8 cellular contexts compared by ENCODE assay signal in the genomic region with DNA sequence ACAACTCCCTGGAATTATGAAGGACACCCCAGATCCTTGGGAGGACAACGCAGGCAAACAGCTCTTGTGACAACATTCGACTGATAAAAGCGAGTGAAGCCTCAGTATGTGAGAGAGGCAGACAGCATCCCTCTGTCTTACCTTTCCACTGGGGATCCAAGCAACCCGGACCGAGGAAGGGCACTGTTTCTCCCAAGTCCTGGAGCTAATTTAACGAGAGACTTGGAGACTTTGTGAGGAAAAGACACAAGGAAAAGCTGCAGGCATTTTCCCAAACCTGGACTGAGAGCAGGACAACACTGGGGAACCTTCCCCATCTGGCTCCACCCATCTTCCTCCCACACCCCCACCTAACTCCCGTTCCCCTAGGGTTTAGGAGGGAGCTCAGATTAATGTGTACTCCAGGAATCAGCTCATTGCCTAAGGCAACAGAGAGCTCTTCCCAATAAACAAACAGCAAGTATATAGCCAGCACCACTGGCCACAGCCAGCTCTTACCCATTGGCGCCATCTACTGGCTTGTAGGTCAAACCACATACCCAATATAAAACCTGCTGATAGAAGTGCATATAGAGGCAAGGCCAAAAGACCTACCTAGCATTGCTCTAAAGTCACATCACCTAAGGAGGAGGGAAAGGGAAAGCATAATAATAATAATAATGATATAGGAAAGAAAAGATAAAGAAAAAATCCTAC.
DNase-seq lines count a peak whose midpoint lies in the region; ATAC-seq, FAIRE-seq and TF ChIP-seq lines count a peak whose summit lies in the region.
"Not testable (repeated sequence)": the region's sequence is repeated elsewhere in the genome, so short reads cannot be mapped to it uniquely, and the experiment has no call there.

No MANE protein-coding gene starts in this region.

- ATAC-seq in HG02798 (IDR thresholded peaks at IDR 0.05; ENCODE audit: poor library complexity, unreplicated experiment) (peak; percentile 90), omental fat pad (ENCODE audit: low FRiP score) (peak; percentile 99), upper lobe of left lung (ENCODE audit: low FRiP score in 2 of 2) (peak; percentile 90 to 96)

- CTCF ChIA-PET in activated naive CD4-positive, alpha-beta T cell treated with anti-CD3 and anti-CD28 coated beads, Interleukin-2, amount 10 ng/mL, durations not matched to agents 7 days and 5 days (lab: Charles Lee): interaction anchor here (0.7 kb wide), 1 partner anchor 109 kb away, joined by 3 read pairs; no protein-coding TSS in a partner anchor

- FAIRE-seq in GM12892 (lab: Jason Lieb, UNC): peak; percentile 92

- not testable (repeated sequence) for H3K9me3 Mint-ChIP-seq in activated naive CD4-positive, alpha-beta T cell treated with anti-CD3 and anti-CD28 coated beads, Interleukin-2, amount 10 ng/mL, durations not matched to agents 7 days and 5 days

- not testable (repeated sequence) for H3K27me3 Mint-ChIP-seq in activated naive CD4-positive, alpha-beta T cell treated with anti-CD3 and anti-CD28 coated beads, Interleukin-2, amount 10 ng/mL, durations not matched to agents 7 days and 5 days

- DNase-seq in GM12892 (ENCODE audit: insufficient read length); omental fat pad (ENCODE audit: low spot score): not testable (repeated sequence)
- peak; percentile 44 for DNase-seq in NCI-H1105 (lab: John Stamatoyannopoulos, UW)
- peak; percentile 70 for DNase-seq in SK-MEL-5 (ENCODE audit: low read depth, low spot score)
- DNase-seq in activated naive CD4-positive, alpha-beta T cell treated with anti-CD3 and anti-CD28 coated beads, Interleukin-2, amount 10 ng/mL, durations not matched to agents 7 days and 5 days: peak; percentile 61
- DNase-seq in glomerular visceral epithelial cell (ENCODE audit: extremely low spot score): peak; percentile 74
- DNase-seq in upper lobe of left lung: peak in 1 of 2 donors; percentile 55

- H3K27ac ChIP-seq in upper lobe of left lung: not testable (repeated sequence)

- TF ChIP-seq POLR2A in GM12892 (IDR thresholded peaks at IDR 0.05; ENCODE audit: low read depth, low read length); upper lobe of left lung (IDR thresholded peaks at IDR 0.05): not testable (repeated sequence)

- not testable (repeated sequence) for TF ChIP-seq CTCF in omental fat pad (IDR thresholded peaks at IDR 0.05)
- TF ChIP-seq CTCF in upper lobe of left lung (IDR thresholded peaks at IDR 0.05): peak in 5 of 6 experiments; percentile 43 to 63 (median 48)

- not testable (repeated sequence) for H3K36me3 ChIP-seq in upper lobe of left lung

- not testable (repeated sequence) for H3K4me1 ChIP-seq in upper lobe of left lung

- not testable (repeated sequence) for H3K36me3 Mint-ChIP-seq in activated naive CD4-positive, alpha-beta T cell treated with anti-CD3 and anti-CD28 coated beads, Interleukin-2, amount 10 ng/mL, durations not matched to agents 7 days and 5 days

- not testable (repeated sequence) for H3K9me3 ChIP-seq in upper lobe of left lung

- not testable (repeated sequence) for H3K27me3 ChIP-seq in upper lobe of left lung

- in situ Hi-C loops in SK-MEL-5 (cut with HindIII; ENCODE audit: low pct_unique_long_range_greater_than_20kb, low sequenced_read_pairs): not testable (repeated sequence)

- H3K4me3 Mint-ChIP-seq in activated naive CD4-positive, alpha-beta T cell treated with anti-CD3 and anti-CD28 coated beads, Interleukin-2, amount 10 ng/mL, durations not matched to agents 7 days and 5 days: not testable (repeated sequence)

- WGBS in upper lobe of left lung, 2 donors: 0 to 13% methylated on average over 1 to 4 of the region's 8 CpGs

- H3K4me3 ChIP-seq in upper lobe of left lung: not testable (repeated sequence)

- not testable (repeated sequence) for H3K27ac Mint-ChIP-seq in activated naive CD4-positive, alpha-beta T cell treated with anti-CD3 and anti-CD28 coated beads, Interleukin-2, amount 10 ng/mL, durations not matched to agents 7 days and 5 days

- H3K4me1 Mint-ChIP-seq in activated naive CD4-positive, alpha-beta T cell treated with anti-CD3 and anti-CD28 coated beads, Interleukin-2, amount 10 ng/mL, durations not matched to agents 7 days and 5 days: not testable (repeated sequence)

- TF ChIP-seq EP300 in upper lobe of left lung (IDR thresholded peaks at IDR 0.05): not testable (repeated sequence)
